ENCODE assay signal across 11 cellular contexts in the genomic region with DNA sequence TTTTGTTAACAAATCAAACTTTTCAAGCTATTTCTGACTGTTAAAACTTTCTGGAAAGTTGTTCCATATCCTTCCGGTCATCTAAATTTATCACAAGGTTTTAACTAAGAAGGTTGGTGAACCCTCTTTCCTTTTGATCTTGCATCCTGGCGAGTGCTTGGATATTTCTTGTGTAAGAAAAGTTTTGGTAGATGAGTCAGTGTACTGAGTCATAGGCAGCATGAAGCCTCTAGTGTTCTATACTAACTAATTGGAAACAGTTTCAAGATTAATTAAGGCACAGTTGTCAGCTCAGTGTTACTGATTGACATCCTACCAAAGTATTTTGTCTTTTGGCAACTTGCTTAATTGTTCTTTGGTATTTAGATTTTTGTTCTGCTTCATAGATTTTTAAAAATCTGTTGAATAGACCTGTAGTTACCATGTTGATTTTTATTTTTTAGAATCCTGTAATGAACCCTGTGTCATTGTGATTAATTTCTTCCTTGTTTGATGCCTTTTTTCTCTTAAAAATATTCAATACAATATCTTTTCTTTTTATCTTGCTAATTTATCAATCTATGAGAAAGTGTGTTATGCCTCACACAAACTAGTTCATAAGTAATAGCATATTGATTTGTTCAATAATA. TPM values are rescaled to one million over a fixed set of nuclear protein-coding genes. Genes with fewer than 3 reads are reported as not detected.
DNase-seq lines count a peak whose midpoint lies in the region; ATAC-seq, FAIRE-seq and TF ChIP-seq lines count a peak whose summit lies in the region.
"Had no signal": no experiment of that assay in that cellular context is flagged by ENCODE, and none has a peak within 500 bp of the region (broad histone marks: within the 10 kb centered on the region; RNA-seq: fewer than 3 reads in every experiment).

No MANE protein-coding gene starts in this region.

- no peaks in the 10 kb centered on the region for H4K20me1 ChIP-seq in endothelial cell of umbilical vein (replicated peaks; ENCODE audit: control insufficient read depth, extremely low read depth, insufficient read depth, low read length)

- TF ChIP-seq POLR2A in endothelial cell of umbilical vein (IDR thresholded peaks at IDR 0.05; ENCODE audit: low read depth, low read length), result no peak

- no peaks in the 10 kb centered on the region for H3K27me3 ChIP-seq in endothelial cell of umbilical vein (ENCODE audit: control insufficient read depth in 2 of 2, insufficient read depth in 2 of 2, low read length in 2 of 2)
- H3K27me3 ChIP-seq in small intestine (ENCODE audit: control insufficient read depth in 2 of 2, insufficient read depth in 2 of 2, low read length in 2 of 2), result no peaks in the 10 kb centered on the region
- H3K27me3 ChIP-seq: right lobe of liver had no signal

- WGBS in small intestine, 3 donors, result 77 to 87% (median 82%) methylated on average over 2 of the region's 2 CpGs

- peak overlapping the region; percentile 70 for H3K27ac ChIP-seq in endothelial cell of umbilical vein (ENCODE audit: insufficient read depth, low read depth, low read length)
- no peak overlapping the region for H3K27ac ChIP-seq in small intestine (ENCODE audit: low read depth in 1 of 2, low read length in 1 of 2)
- H3K27ac ChIP-seq: right lobe of liver had no signal

- H3K9me3 ChIP-seq in endothelial cell of umbilical vein (replicated peaks; ENCODE audit: control insufficient read depth, insufficient read depth, low read length), result no peaks in the 10 kb centered on the region
- no peaks in the 10 kb centered on the region for H3K9me3 ChIP-seq in small intestine (ENCODE audit: control insufficient read depth, low read depth)
- H3K9me3 ChIP-seq: right lobe of liver had no signal

- H3K4me3 ChIP-seq in endothelial cell of umbilical vein (replicated peaks in 1 of 3; ENCODE audit: insufficient read depth in 1 of 3, low read depth in 1 of 3, low read length in 3 of 3), result no peak overlapping the region
- no peak overlapping the region for H3K4me3 ChIP-seq in small intestine (ENCODE audit: low read depth in 1 of 2, low read length in 2 of 2)
- H3K4me3 ChIP-seq: right lobe of liver had no signal

- dilution Hi-C loops in endothelial cell of umbilical vein (cut with MboI; ENCODE audit: extremely low pct_ligation_motif_present, low sequenced_read_pairs), result no loop called here

- BruUV-seq in endothelial cell of umbilical vein (replicated peaks; lab: Mats Ljungman, UMichigan), result TSS peak; percentile 64

- DNase-seq in GM03348 (ENCODE audit: low spot score) (peak; percentile 80), NCI-H446 treated with DMSO at 0.1 percent for 48 hours (lab: John Stamatoyannopoulos, UW) (peak; percentile 70), endothelial cell of umbilical vein (ENCODE audit: low read depth, low spot score) (peak; percentile 87), omental fat pad (ENCODE audit: low spot score) (no peak), HuH-7 (ENCODE audit: low spot score) (no peak), small intestine (no peak)
- DNase-seq: NCI-H524; right lobe of liver; stimulated activated naive CD4-positive, alpha-beta T cell treated with Interleukin-2 at 50 U/mL for 16 hours had no signal

- no peaks in the 10 kb centered on the region for H3K36me3 ChIP-seq in endothelial cell of umbilical vein (ENCODE audit: control insufficient read depth in 2 of 2, extremely low read depth in 1 of 2, insufficient read depth in 2 of 2, low read length in 2 of 2)
- H3K36me3 ChIP-seq in small intestine (ENCODE audit: control insufficient read depth in 2 of 2, insufficient read depth in 2 of 2, low read length in 2 of 2), result no peaks in the 10 kb centered on the region
- H3K36me3 ChIP-seq: right lobe of liver had no signal

- no peaks in the 10 kb centered on the region for H3K79me2 ChIP-seq in endothelial cell of umbilical vein (ENCODE audit: control insufficient read depth, insufficient read depth, low read length)

- CTCF ChIA-PET in endothelial cell of umbilical vein (lab: Charles Lee), result interaction anchor here (0.7 to 2.1 kb wide), 6 partner anchors 15 to 445 kb away, joined by 3 to 7 read pairs (median 3); a partner anchor contains a TSS

- no peak overlapping the region for H2AFZ ChIP-seq in endothelial cell of umbilical vein (ENCODE audit: low read depth, low read length)

- POLR2A ChIA-PET in endothelial cell of umbilical vein (lab: Charles Lee), result no interaction called here

- H3K4me1 ChIP-seq in endothelial cell of umbilical vein (ENCODE audit: control insufficient read depth, extremely low read depth, insufficient read depth, low read length) (peaks cover 18% of the 10 kb centered on the region), small intestine (ENCODE audit: control insufficient read depth in 2 of 2, insufficient read depth in 1 of 2, low read depth in 1 of 2, low read length in 1 of 2) (no peaks in the 10 kb centered on the region)
- H3K4me1 ChIP-seq: right lobe of liver had no signal

- ATAC-seq in omental fat pad (ENCODE audit: low FRiP score) (peak; percentile 69), GM19351 (IDR thresholded peaks at IDR 0.05; ENCODE audit: unreplicated experiment) (no peak), GM19397 (IDR thresholded peaks at IDR 0.05; ENCODE audit: unreplicated experiment) (no peak)

- H3K9ac ChIP-seq in endothelial cell of umbilical vein (replicated peaks; ENCODE audit: extremely low read depth, insufficient read depth, low read length), result no peak overlapping the region

- H3K4me2 ChIP-seq in endothelial cell of umbilical vein (ENCODE audit: insufficient read depth, low read length), result peak overlapping the region; percentile 61

- intact Hi-C loops in endothelial cell of umbilical vein (cut with micrococcal nuclease), result loop anchor here (1.0 kb wide), 1 partner anchor 38 kb away; a partner anchor contains a TSS

- no peaks in the 10 kb centered on the region for H3K9me1 ChIP-seq in endothelial cell of umbilical vein (replicated peaks; ENCODE audit: control insufficient read depth, extremely low read depth, insufficient read depth, low read length)

- TF ChIP-seq CTCF in endothelial cell of umbilical vein (IDR thresholded peaks at IDR 0.05; ENCODE audit: extremely low read depth in 1 of 2, insufficient read depth in 1 of 2, low read depth in 1 of 2, low read length in 2 of 2) (no peak), omental fat pad (IDR thresholded peaks at IDR 0.05) (no peak)

- FAIRE-seq in endothelial cell of umbilical vein (lab: Jason Lieb, UNC) (peak; percentile 59), small intestine (lab: Jason Lieb, UNC) (no peak)

TF ChIP-seq in endothelial cell of umbilical vein, 7 proteins besides CTCF, POLR2A, EP300 and RAD21:
- TF ChIP-seq GATA2 (IDR thresholded peaks at IDR 0.05; ENCODE audit: insufficient read depth, insufficient read length, low read depth, low read length) (peak; percentile 29), POLR2AphosphoS5 (IDR thresholded peaks at IDR 0.05; ENCODE audit: insufficient read depth, low read depth, low read length) (peak; percentile 50), FOS (IDR thresholded peaks at IDR 0.05; ENCODE audit: borderline replicate concordance, insufficient read depth, low read length) (peak; percentile 96), MYC (IDR thresholded peaks at IDR 0.05; ENCODE audit: low read depth, low read length) (no peak), EZH2 (IDR thresholded peaks at IDR 0.05; ENCODE audit: borderline replicate concordance, low read depth, low read length, severe bottlenecking) (no peak), JUN (IDR thresholded peaks at IDR 0.05; ENCODE audit: borderline replicate concordance, insufficient read depth, insufficient read length, low read depth) (peak; percentile 95)
- TF ChIP-seq, protein P1, sequence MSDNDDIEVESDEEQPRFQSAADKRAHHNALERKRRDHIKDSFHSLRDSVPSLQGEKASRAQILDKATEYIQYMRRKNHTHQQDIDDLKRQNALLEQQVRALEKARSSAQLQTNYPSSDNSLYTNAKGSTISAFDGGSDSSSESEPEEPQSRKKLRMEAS (IDR thresholded peaks at IDR 0.05; ENCODE audit: insufficient read depth, insufficient read length), result no peak

RNA-seq across cellular contexts. Expression of a gene that starts 38.0 kb away (rescaled TPM):
- total RNA-seq in endothelial cell of umbilical vein (10.9 and 12.1 TPM in 2 replicates), omental fat pad (10 to 100 TPM in 2 of 4 donors, 1 to 10 TPM in 2; 4.9 to 11.8 (median 9.4) TPM)
- polyA plus RNA-seq in endothelial cell of umbilical vein (3.2 and 4.2 TPM in 2 replicates), small intestine (1 to 10 TPM; 2.4 to 5.6 (median 4.0) TPM)
- 3.9 and 5.0 TPM in 2 replicates for polyA plus RNA-seq in endothelial cell of umbilical vein (2011; cell fraction: cytosol; rRNA removed)
- polyA plus RNA-seq in endothelial cell of umbilical vein (2011; cell fraction: nucleus; rRNA removed), result 12.1 and 12.7 TPM in 2 replicates
- 8.0 TPM in 2 replicates for polyA plus RNA-seq in endothelial cell of umbilical vein (2012)
- 22.8 and 26.7 TPM in 2 replicates for polyA minus RNA-seq in endothelial cell of umbilical vein
- 11.6 TPM for polyA minus RNA-seq in endothelial cell of umbilical vein (2011; cell fraction: cytosol; rRNA and poly(A)+ RNA removed)
- polyA minus RNA-seq in endothelial cell of umbilical vein (2011; cell fraction: nucleus; rRNA and poly(A)+ RNA removed), result 46.8 and 67.8 TPM in 2 replicates

RNA-seq across cellular contexts. Expression of a gene that starts 38.3 kb away (rescaled TPM):
- total RNA-seq in endothelial cell of umbilical vein (14.1 and 18.5 TPM in 2 replicates), omental fat pad (1 to 10 TPM in 3 of 4 donors, under 1 TPM in 1; 0.25 to 1.7 (median 1.2) TPM)
- polyA plus RNA-seq in endothelial cell of umbilical vein (2.2 and 2.5 TPM in 2 replicates), small intestine (1 to 10 TPM in 1 of 3 donors, under 1 TPM in 1, not detected in 1; 0.22 to 3.9 TPM)
- 5.5 and 5.7 TPM in 2 replicates for polyA plus RNA-seq in endothelial cell of umbilical vein (2011; cell fraction: cytosol; rRNA removed)
- 9.9 and 17.3 TPM in 2 replicates for polyA plus RNA-seq in endothelial cell of umbilical vein (2011; cell fraction: nucleus; rRNA removed)
- polyA plus RNA-seq in endothelial cell of umbilical vein (2012), result 6.6 and 13.6 TPM in 2 replicates
- 9.1 and 15.0 TPM in 2 replicates for polyA minus RNA-seq in endothelial cell of umbilical vein
- polyA minus RNA-seq in endothelial cell of umbilical vein (2011; cell fraction: cytosol; rRNA and poly(A)+ RNA removed), result 15.1 TPM
- 41.4 and 60.8 TPM in 2 replicates for polyA minus RNA-seq in endothelial cell of umbilical vein (2011; cell fraction: nucleus; rRNA and poly(A)+ RNA removed)

Comparison
In these comparisons a context has a peak if more than half of its experiments do, and no peak if none do; other contexts are left out.
1. DNase-seq: peak in GM03348 (single experiment), NCI-H446 treated with DMSO at 0.1 percent for 48 hours (single experiment) and endothelial cell of umbilical vein (single experiment); none in omental fat pad (single experiment), HuH-7 (single experiment) and small intestine (single experiment).